Comparison of ENCODE assay signal across 9 cellular contexts in the genomic region with DNA sequence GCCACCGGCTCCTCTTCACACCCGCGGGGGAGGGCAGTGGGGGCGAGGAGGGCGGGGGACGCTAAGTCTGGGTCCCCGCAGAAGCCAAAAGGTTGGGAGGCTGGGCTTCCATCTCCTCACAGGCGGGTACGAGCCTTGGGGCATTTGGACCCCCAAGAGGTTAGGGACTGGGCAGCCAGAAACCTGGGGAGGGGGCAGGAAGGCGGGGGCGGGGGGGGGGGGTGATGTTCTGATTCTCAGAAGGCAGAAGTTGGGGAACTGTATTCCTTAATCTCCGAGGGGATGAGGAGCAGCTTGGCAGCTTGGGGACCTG. TPM values are rescaled to one million over a fixed set of nuclear protein-coding genes. Genes with fewer than 3 reads are reported as not detected.
DNase-seq lines count a peak whose midpoint lies in the region; ATAC-seq, FAIRE-seq and TF ChIP-seq lines count a peak whose summit lies in the region.
"Had no signal": no experiment of that assay in that cellular context is flagged by ENCODE, and none has a peak within 500 bp of the region (broad histone marks: within the 10 kb centered on the region; RNA-seq: fewer than 3 reads in every experiment).

No MANE protein-coding gene starts in this region.

- DNase-seq in SJSA1 (ENCODE audit: low read depth in 1 of 2, low spot score in 2 of 2): no peak
- DNase-seq in epithelial cell of proximal tubule (ENCODE audit: low read depth): no peak
- no peak for DNase-seq in NCI-H526 treated with DMSO at 0.1 percent for 48 hours (lab: John Stamatoyannopoulos, UW)
- DNase-seq in erythroblast (lab: John Stamatoyannopoulos, UW): no peak
- no peak for DNase-seq in HTR-8/SVneo (ENCODE audit: insufficient read length, low spot score)

- no peak overlapping the region for H3K9ac ChIP-seq in parathyroid adenoma

- H3K4me3 ChIP-seq in DOHH2 (ENCODE audit: low read length) (peak overlapping the region; percentile 91), SJSA1 (peak overlapping the region; percentile 25), epithelial cell of proximal tubule (ENCODE audit: low read depth, low read length) (peak overlapping the region; percentile 47), parathyroid adenoma (ENCODE audit: low read depth, low read length) (peak overlapping the region; percentile 33)

- TF ChIP-seq CTCF in DOHH2 (IDR thresholded peaks at IDR 0.05; ENCODE audit: low read depth, low read length, poor library complexity, severe bottlenecking): no peak
- no peak for TF ChIP-seq CTCF in epithelial cell of proximal tubule (conservative IDR thresholded peaks at IDR 0.05; ENCODE audit: low read depth, low read length)
- no peak for TF ChIP-seq CTCF in parathyroid adenoma (IDR thresholded peaks at IDR 0.05)

- peaks cover 35% of the 10 kb centered on the region for H3K79me2 ChIP-seq in DOHH2 (ENCODE audit: control insufficient read depth, low read length)
- H3K79me2 ChIP-seq in parathyroid adenoma: peaks cover 7% of the 10 kb centered on the region

- H3K9me3 ChIP-seq in DOHH2 (ENCODE audit: control insufficient read depth, insufficient read depth, low read length) (no peaks in the 10 kb centered on the region), SJSA1 (replicated peaks) (no peaks in the 10 kb centered on the region; the same call in 1 of the 2 replicates), parathyroid adenoma (ENCODE audit: control insufficient read depth, low read length) (no peaks in the 10 kb centered on the region)

- H3K27me3 ChIP-seq in DOHH2 (ENCODE audit: control insufficient read depth, low read length) (no peaks in the 10 kb centered on the region), SJSA1 (replicated peaks) (no peaks in the 10 kb centered on the region), parathyroid adenoma (ENCODE audit: control insufficient read depth, insufficient read depth, low read length) (no peaks in the 10 kb centered on the region)

- TF ChIP-seq POLR2A in erythroblast (IDR thresholded peaks at IDR 0.05; ENCODE audit: low read length): no peak

- peak overlapping the region; percentile 97 for H3K27ac ChIP-seq in DOHH2 (ENCODE audit: low read depth, low read length)
- H3K27ac ChIP-seq in SJSA1: peak overlapping the region; percentile 74
- H3K27ac ChIP-seq in parathyroid adenoma: peak overlapping the region; percentile 83

- peak overlapping the region; percentile 35 for H2AFZ ChIP-seq in parathyroid adenoma

- H3K36me3 ChIP-seq in DOHH2 (ENCODE audit: control insufficient read depth, low read length) (peaks cover 47% of the 10 kb centered on the region), SJSA1 (peaks cover 71% of the 10 kb centered on the region), parathyroid adenoma (ENCODE audit: control insufficient read depth, insufficient read depth, low read length) (no peaks in the 10 kb centered on the region)

- no peak for ATAC-seq in HG03342 (IDR thresholded peaks at IDR 0.05; ENCODE audit: unreplicated experiment)

- H4K20me1 ChIP-seq in DOHH2 (ENCODE audit: control insufficient read depth, insufficient read depth, low read depth, low read length): no peaks in the 10 kb centered on the region

- H3K4me1 ChIP-seq in DOHH2 (ENCODE audit: control insufficient read depth, low read length) (peaks cover 62% of the 10 kb centered on the region), SJSA1 (replicated peaks) (peaks cover 53% of the 10 kb centered on the region), parathyroid adenoma (peaks cover 30% of the 10 kb centered on the region)

- H3K4me2 ChIP-seq in DOHH2 (ENCODE audit: low read length): peak overlapping the region; percentile 88
- peak overlapping the region; percentile 40 for H3K4me2 ChIP-seq in parathyroid adenoma (ENCODE audit: low read length)

- H3K9me2 ChIP-seq in DOHH2 (replicated peaks; ENCODE audit: control insufficient read depth, low read length): no peaks in the 10 kb centered on the region

- H3F3A ChIP-seq in DOHH2 (ENCODE audit: control insufficient read depth, insufficient read depth): peaks cover 30% of the 10 kb centered on the region

- no peak for FAIRE-seq in HTR-8/SVneo (lab: Jason Lieb, UNC)

RNA-seq across cellular contexts. Expression of gene BCL3, which starts 5.1 kb away (rescaled TPM):
- 3.9 and 12.3 TPM in 2 replicates for total RNA-seq in SJSA1 (2014; rRNA removed; shearing (Covaris generic))
- total RNA-seq in epithelial cell of proximal tubule: 32.4 and 49.3 TPM in 2 replicates

RNA-seq across cellular contexts. Expression of gene CBLC, which starts 24.1 kb away (rescaled TPM):
- total RNA-seq in SJSA1 (2014; rRNA removed; shearing (Covaris generic)): not detected in 2 replicates
- total RNA-seq in epithelial cell of proximal tubule: 16.1 and 27.2 TPM in 2 replicates
- total RNA-seq: myocyte had no signal

RNA-seq across cellular contexts. Expression of gene CEACAM16, which starts 54.6 kb away (rescaled TPM):
- not detected in 2 replicates for total RNA-seq in SJSA1 (2014; rRNA removed; shearing (Covaris generic))
- not detected in 2 replicates for total RNA-seq in epithelial cell of proximal tubule

RNA-seq across cellular contexts. Expression of gene BCAM, which starts 55.3 kb away (rescaled TPM):
- 95.1 and 116 TPM in 2 replicates for total RNA-seq in SJSA1 (2014; rRNA removed; shearing (Covaris generic))
- total RNA-seq in epithelial cell of proximal tubule: 7.7 and 27.7 TPM in 2 replicates

Comparison
In these comparisons a context has a peak if more than half of its experiments do, and no peak if none do; other contexts are left out.
1. H3K4me3 ChIP-seq: peak in every context shown above with its lines; median percentile 91 in DOHH2; 47 in epithelial cell of proximal tubule; 33 in parathyroid adenoma; 25 in SJSA1.
2. RNA of gene CBLC, which starts 24.1 kb away (total RNA-seq): 16.1 to 27.2 TPM in epithelial cell of proximal tubule; not detected in SJSA1; every median in the first group is over 10 times any median in the second.
3. Peak in every context shown above with its lines, with median percentiles within 50 percentile points of each other: H3K27ac ChIP-seq.